Comparison of ENCODE assay signal across 15 cellular contexts in the genomic region with DNA sequence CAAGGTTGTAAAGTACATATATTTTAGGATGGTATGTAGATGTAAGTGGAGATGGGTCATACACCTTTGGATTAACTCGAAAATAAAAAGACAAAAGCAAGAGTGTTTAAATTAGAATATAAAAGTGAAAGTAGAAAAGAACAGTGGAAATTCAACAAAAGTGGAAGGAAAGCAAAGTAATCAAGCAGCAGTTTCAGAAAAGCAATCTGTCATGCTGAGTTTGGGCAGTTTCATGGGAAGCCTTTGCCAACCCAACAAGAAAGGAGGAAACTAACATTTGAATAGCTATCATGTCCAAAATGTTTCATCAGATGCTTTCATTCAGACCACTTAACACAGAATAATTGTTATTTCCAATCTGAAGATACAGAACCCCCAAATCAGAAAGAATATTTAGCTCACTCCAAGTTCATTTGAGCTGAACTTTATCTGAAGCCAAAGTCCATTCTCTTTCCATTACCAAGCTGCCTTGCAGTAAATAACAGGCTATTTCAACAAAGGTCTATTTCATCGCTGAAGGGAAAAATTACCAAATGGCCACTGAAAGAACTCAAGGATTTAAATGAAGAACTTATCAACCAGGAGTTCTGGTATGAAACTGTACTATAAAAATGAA. TPM values are rescaled to one million over a fixed set of nuclear protein-coding genes. Genes with fewer than 3 reads are reported as not detected.
DNase-seq lines count a peak whose midpoint lies in the region; ATAC-seq and TF ChIP-seq lines count a peak whose summit lies in the region.
"Had no signal": no experiment of that assay in that cellular context is flagged by ENCODE, and none has a peak within 500 bp of the region (broad histone marks: within the 10 kb centered on the region; RNA-seq: fewer than 3 reads in every experiment).

No MANE protein-coding gene starts in this region.

- peak overlapping the region; percentile 35 for H3K4me3 Mint-ChIP-seq in activated naive CD8-positive, alpha-beta T cell treated with anti-CD3 and anti-CD28 coated beads, Interleukin-2, amount 10 ng/mL, durations not matched to agents 7 days and 5 days
- H3K4me3 Mint-ChIP-seq: WTC11 had no signal

- H4K20me1 ChIP-seq in KMS-11 (ENCODE audit: insufficient read depth) = no peaks in the 10 kb centered on the region

- peak overlapping the region; percentile 2; the same call in 1 of the 2 replicates for H3K4me2 ChIP-seq in KMS-11
- H3K4me2 ChIP-seq in neuronal stem cell (ENCODE audit: insufficient read depth, low read length, poor library complexity, severe bottlenecking) = no peak overlapping the region

- H3K4me1 ChIP-seq in KMS-11 (ENCODE audit: low read depth, poor library complexity, severe bottlenecking) (peaks cover 35% of the 10 kb centered on the region), neuronal stem cell (ENCODE audit: control insufficient read depth in 2 of 2, insufficient read depth in 1 of 2, low read depth in 1 of 2, low read length in 2 of 2) (peaks cover 4 to 11% of the 10 kb centered on the region in 2 donors)

- no peak overlapping the region for H2BK15ac ChIP-seq in neuronal stem cell (ENCODE audit: low read length)

- peak; percentile 20 for DNase-seq in NOMO-1 treated with DMSO at 0.1 percent for 48 hours (lab: John Stamatoyannopoulos, UW; ENCODE audit: unreplicated experiment)
- DNase-seq in NOMO-1 treated with dmso at 0.1 percent for 144 hours (lab: John Stamatoyannopoulos, UW; ENCODE audit: unreplicated experiment) = no peak
- DNase-seq in activated naive CD8-positive, alpha-beta T cell treated with anti-CD3 and anti-CD28 coated beads, Interleukin-2, amount 10 ng/mL, durations not matched to agents 7 days and 5 days = no peak
- DNase-seq in neuronal stem cell (ENCODE audit: low spot score) = no peak
- DNase-seq in GOT3 (lab: John Stamatoyannopoulos, UW) = no peak
- no peak for DNase-seq in DMS 273 (lab: John Stamatoyannopoulos, UW; ENCODE audit: unreplicated experiment)
- DNase-seq: mucosa of descending colon, NCI-H146, SHP77, thyroid gland had no signal

- H3K9me3 ChIP-seq in neuronal stem cell (replicated peaks in 1 of 2; ENCODE audit: control insufficient read depth in 2 of 2, insufficient read depth in 1 of 2, low read depth in 1 of 2, low read length in 2 of 2) = no peaks in the 10 kb centered on the region
- H3K9me3 ChIP-seq: mucosa of descending colon, thyroid gland had no signal

- POLR2A ChIA-PET in activated naive CD8-positive, alpha-beta T cell treated with anti-CD3 and anti-CD28 coated beads, Interleukin-2, amount 10 ng/mL, durations not matched to agents 7 days and 5 days (lab: Charles Lee) = interaction anchor here (3.8 kb wide), 1 partner anchor 23 kb away, joined by 39 read pairs; a partner anchor contains a TSS

- H4K91ac ChIP-seq in neuronal stem cell (ENCODE audit: low read depth, low read length, poor library complexity) = no peak overlapping the region

- no peak overlapping the region for H2BK12ac ChIP-seq in neuronal stem cell (ENCODE audit: low read length)

- no peak overlapping the region for H3K4ac ChIP-seq in neuronal stem cell (ENCODE audit: low read length)

- H3K9ac ChIP-seq in KMS-11 (no peak overlapping the region), neuronal stem cell (ENCODE audit: low read depth, low read length, poor library complexity) (no peak overlapping the region)

- H2AFZ ChIP-seq in KMS-11 (ENCODE audit: low read depth) (no peak overlapping the region), neuronal stem cell (ENCODE audit: low read length) (peak overlapping the region; percentile 67)

- H3K27me3 Mint-ChIP-seq in activated naive CD8-positive, alpha-beta T cell treated with anti-CD3 and anti-CD28 coated beads, Interleukin-2, amount 10 ng/mL, durations not matched to agents 7 days and 5 days = peaks cover 3% of the 10 kb centered on the region

- H3K14ac ChIP-seq in neuronal stem cell (ENCODE audit: low read length) = no peak overlapping the region

- H3K79me1 ChIP-seq in neuronal stem cell (ENCODE audit: low read depth, low read length) = no peaks in the 10 kb centered on the region

- ATAC-seq in activated naive CD8-positive, alpha-beta T cell treated with anti-CD3 and anti-CD28 coated beads, Interleukin-2, amount 10 ng/mL, durations not matched to agents 7 days and 5 days (ENCODE audit: low read depth) = no peak
- no peak for ATAC-seq in HG02759 (IDR thresholded peaks at IDR 0.05; ENCODE audit: unreplicated experiment)
- ATAC-seq: HCT116, mucosa of descending colon, WTC11 had no signal

- no peak overlapping the region for H2BK5ac ChIP-seq in neuronal stem cell (ENCODE audit: low read length)

- H4K8ac ChIP-seq in neuronal stem cell (ENCODE audit: low read depth, low read length) = no peak overlapping the region

- H2AK5ac ChIP-seq in neuronal stem cell (ENCODE audit: low read depth, low read length) = no peak overlapping the region

- H3K36me3 ChIP-seq in KMS-11 (ENCODE audit: insufficient read depth) (no peaks in the 10 kb centered on the region), neuronal stem cell (replicated peaks in 1 of 2; ENCODE audit: control insufficient read depth in 2 of 2, insufficient read depth in 2 of 2, low read length in 2 of 2) (peaks cover 3 to 25% of the 10 kb centered on the region in 2 donors)

- WGBS in neuronal stem cell (ENCODE audit: extremely low coverage in 2 of 2, insufficient read length in 2 of 2, insufficient replicate concordance in 1 of 2), 2 donors = no CpG with 5 or more reads among the region's 2 CpGs

- peak overlapping the region; percentile 68 for H3K27ac Mint-ChIP-seq in activated naive CD8-positive, alpha-beta T cell treated with anti-CD3 and anti-CD28 coated beads, Interleukin-2, amount 10 ng/mL, durations not matched to agents 7 days and 5 days

- no peak for TF ChIP-seq CTCF in KMS-11 (conservative IDR thresholded peaks at IDR 0.05; ENCODE audit: low read depth, low read length)

- H3K18ac ChIP-seq in neuronal stem cell (ENCODE audit: low read length) = no peak overlapping the region

- H3K23ac ChIP-seq in neuronal stem cell (ENCODE audit: low read depth, low read length, poor library complexity) = no peak overlapping the region

- H3K27me3 ChIP-seq in KMS-11 (ENCODE audit: insufficient read depth, low read depth) = no peaks in the 10 kb centered on the region
- no peaks in the 10 kb centered on the region for H3K27me3 ChIP-seq in neuronal stem cell (ENCODE audit: control insufficient read depth in 3 of 3, insufficient read depth in 3 of 3, low read depth in 1 of 3, low read length in 3 of 3)
- H3K27me3 ChIP-seq: thyroid gland had no signal

- H3K4me3 ChIP-seq in KMS-11 (IDR thresholded peaks at IDR 0.05; ENCODE audit: insufficient read depth, low read depth, low read length) (no peak overlapping the region), neuronal stem cell (ENCODE audit: low read length in 2 of 2) (no peak overlapping the region)
- H3K4me3 ChIP-seq: mucosa of descending colon, thyroid gland had no signal

- peaks cover 7% of the 10 kb centered on the region for H3K36me3 Mint-ChIP-seq in activated naive CD8-positive, alpha-beta T cell treated with anti-CD3 and anti-CD28 coated beads, Interleukin-2, amount 10 ng/mL, durations not matched to agents 7 days and 5 days

- no peak overlapping the region for H2BK120ac ChIP-seq in neuronal stem cell (ENCODE audit: low read depth, low read length)

- H3K9me3 Mint-ChIP-seq in activated naive CD8-positive, alpha-beta T cell treated with anti-CD3 and anti-CD28 coated beads, Interleukin-2, amount 10 ng/mL, durations not matched to agents 7 days and 5 days = no peaks in the 10 kb centered on the region
- H3K9me3 Mint-ChIP-seq: WTC11 had no signal

- no peak overlapping the region for H3K27ac ChIP-seq in KMS-11
- no peak overlapping the region for H3K27ac ChIP-seq in neuronal stem cell (replicated peaks; ENCODE audit: low read length)
- H3K27ac ChIP-seq: thyroid gland had no signal

- peaks cover 37% of the 10 kb centered on the region for H3K4me1 Mint-ChIP-seq in activated naive CD8-positive, alpha-beta T cell treated with anti-CD3 and anti-CD28 coated beads, Interleukin-2, amount 10 ng/mL, durations not matched to agents 7 days and 5 days

- peaks cover 19% of the 10 kb centered on the region; the same call in 1 of the 2 replicates for H3K79me2 ChIP-seq in KMS-11 (ENCODE audit: insufficient read depth, low read depth)

RNA-seq across cellular contexts. Expression of a gene that starts 1.8 kb away (rescaled TPM):
- total RNA-seq in activated naive CD8-positive, alpha-beta T cell treated with anti-CD3 and anti-CD28 coated beads, Interleukin-2, amount 10 ng/mL, durations not matched to agents 7 days and 5 days = 10 to 100 TPM; 48.1 to 50.5 TPM
- polyA plus RNA-seq in neuronal stem cell (2013, experiment 1 of 2) = 60.2 TPM
- 59.1 TPM for polyA plus RNA-seq in neuronal stem cell (2013, experiment 2 of 2)

RNA-seq across cellular contexts. Expression of a gene that starts 24.4 kb away (rescaled TPM):
- 10 to 100 TPM; 84.8 to 86.4 TPM for total RNA-seq in activated naive CD8-positive, alpha-beta T cell treated with anti-CD3 and anti-CD28 coated beads, Interleukin-2, amount 10 ng/mL, durations not matched to agents 7 days and 5 days
- polyA plus RNA-seq in neuronal stem cell (2013, experiment 1 of 2) = 102 TPM
- 102 TPM for polyA plus RNA-seq in neuronal stem cell (2013, experiment 2 of 2)

RNA-seq across cellular contexts. Expression of a gene that starts 34.4 kb away (rescaled TPM):
- not detected for total RNA-seq in activated naive CD8-positive, alpha-beta T cell treated with anti-CD3 and anti-CD28 coated beads, Interleukin-2, amount 10 ng/mL, durations not matched to agents 7 days and 5 days
- 0.06 TPM for polyA plus RNA-seq in neuronal stem cell (2013, experiment 1 of 2)
- 0.11 TPM for polyA plus RNA-seq in neuronal stem cell (2013, experiment 2 of 2)
- total RNA-seq: A172, thyroid gland had no signal
